In genomic region chr19:4534836-4535658, GRCh38 we compare ENCODE assay signal across 1 cellular context.
TF ChIP-seq lines count a peak whose summit lies in the region.

Gene PLIN5 (minus strand): TSS chr19:4535224. CDS start chr19:4534074, 1,150 bp downstream.

TF ChIP-seq in HEK293, 187 proteins besides CTCF, POLR2A, EP300 and RAD21 (continued from another document and continues in another):
- TF ChIP-seq ZNF692 (tag by site-specific recombination; IDR thresholded peaks at IDR 0.05): no peak
- 0 out of 2 replicates have a peak, but pooled peaks have one; percentile 40 for TF ChIP-seq KLF8 (tag by site-specific recombination; IDR thresholded peaks at IDR 0.05)
- no peak for TF ChIP-seq GFI1B (tag by site-specific recombination; IDR thresholded peaks at IDR 0.05)
- no peak for TF ChIP-seq ZNF645 (tag by site-specific recombination; IDR thresholded peaks at IDR 0.05)
- peak; percentile 81; the same call in 1 of the 2 replicates for TF ChIP-seq KLF16 (tag by site-specific recombination; IDR thresholded peaks at IDR 0.05)
- no peak for TF ChIP-seq ZNF544 (tag by site-specific recombination; IDR thresholded peaks at IDR 0.05)
- no peak for TF ChIP-seq ZNF184 (tag by site-specific recombination; IDR thresholded peaks at IDR 0.05)
- TF ChIP-seq PRDM2 (tag by site-specific recombination; IDR thresholded peaks at IDR 0.05; ENCODE audit: borderline replicate concordance): no peak
- peak; percentile 71 for TF ChIP-seq ZNF366 (tag by site-specific recombination; conservative IDR thresholded peaks at IDR 0.05)
- peak; percentile 98 for TF ChIP-seq KLF9 (tag by site-specific recombination; IDR thresholded peaks at IDR 0.05; ENCODE audit: low read depth)
- TF ChIP-seq WT1 (tag by site-specific recombination; IDR thresholded peaks at IDR 0.05): no peak
- 0 out of 2 replicates have a peak, but pooled peaks have one; percentile 46 for TF ChIP-seq ZBTB7A (tag by site-specific recombination; IDR thresholded peaks at IDR 0.05; ENCODE audit: low read depth)
- TF ChIP-seq ZNF707 (tag by site-specific recombination; IDR thresholded peaks at IDR 0.05): no peak
- no peak for TF ChIP-seq ZNF704 (tag by site-specific recombination; IDR thresholded peaks at IDR 0.05)
- no peak for TF ChIP-seq ZNF521 (tag by site-specific recombination; IDR thresholded peaks at IDR 0.05)
- TF ChIP-seq ZNF416 (tag by site-specific recombination; IDR thresholded peaks at IDR 0.05): no peak
- no peak for TF ChIP-seq TRIM28 (IDR thresholded peaks at IDR 0.05; ENCODE audit: borderline replicate concordance, low read length)
- no peak for TF ChIP-seq ZNF23 (tag by site-specific recombination; IDR thresholded peaks at IDR 0.05; ENCODE audit: borderline replicate concordance)
- TF ChIP-seq ZNF580 (tag by site-specific recombination; IDR thresholded peaks at IDR 0.05): no peak
- no peak for TF ChIP-seq ZNF341 (tag by site-specific recombination; IDR thresholded peaks at IDR 0.05; ENCODE audit: low read depth)
- no peak for TF ChIP-seq YY2 (tag by site-specific recombination; IDR thresholded peaks at IDR 0.05)
- TF ChIP-seq ZNF16 (tag by site-specific recombination; IDR thresholded peaks at IDR 0.05; ENCODE audit: low read depth): no peak
- no peak for TF ChIP-seq ZNF621 (tag by site-specific recombination; IDR thresholded peaks at IDR 0.05)
- TF ChIP-seq MYNN (tag by site-specific recombination; IDR thresholded peaks at IDR 0.05; ENCODE audit: borderline replicate concordance): no peak
- no peak for TF ChIP-seq ZNF585B (tag by site-specific recombination; IDR thresholded peaks at IDR 0.05)
- TF ChIP-seq ZNF248 (tag by site-specific recombination; IDR thresholded peaks at IDR 0.05): no peak
- no peak for TF ChIP-seq ZBTB1 (tag by site-specific recombination; IDR thresholded peaks at IDR 0.05)
- no peak for TF ChIP-seq ZNF777 (tag by site-specific recombination; IDR thresholded peaks at IDR 0.05; ENCODE audit: borderline replicate concordance)
- 0 out of 2 replicates have a peak, but pooled peaks have one; percentile 48 for TF ChIP-seq ZBTB10 (tag by site-specific recombination; IDR thresholded peaks at IDR 0.05)
- no peak for TF ChIP-seq SP7 (tag by site-specific recombination; IDR thresholded peaks at IDR 0.05)
- no peak for TF ChIP-seq ZNF596 (tag by site-specific recombination; IDR thresholded peaks at IDR 0.05)
- no peak for TF ChIP-seq SETDB1 (IDR thresholded peaks at IDR 0.05; ENCODE audit: insufficient read length, low read length)
- TF ChIP-seq ZNF600 (tag by site-specific recombination; IDR thresholded peaks at IDR 0.05): no peak
- TF ChIP-seq ZNF19 (tag by site-specific recombination; IDR thresholded peaks at IDR 0.05; ENCODE audit: low read depth): no peak
- peak; percentile 63; the same call in 1 of the 2 replicates for TF ChIP-seq GLIS2 (tag by site-specific recombination; IDR thresholded peaks at IDR 0.05)
- no peak for TF ChIP-seq HIC1 (tag by site-specific recombination; IDR thresholded peaks at IDR 0.05)
- no peak for TF ChIP-seq ZNF514 (tag by site-specific recombination; IDR thresholded peaks at IDR 0.05)
- TF ChIP-seq ZNF677 (tag by site-specific recombination; IDR thresholded peaks at IDR 0.05): no peak
- peak; percentile 48 for TF ChIP-seq ZBTB26 (tag by site-specific recombination; optimal IDR thresholded peaks at IDR 0.05)
- TF ChIP-seq ZNF555 (tag by site-specific recombination; conservative IDR thresholded peaks at IDR 0.05): no peak
- no peak for TF ChIP-seq ZNF169 (tag by site-specific recombination; IDR thresholded peaks at IDR 0.05)
- 0 out of 2 replicates have a peak, but pooled peaks have one; percentile 37 for TF ChIP-seq BCL11B (tag by site-specific recombination; IDR thresholded peaks at IDR 0.05; ENCODE audit: low read depth)
- no peak for TF ChIP-seq ZNF571 (tag by site-specific recombination; IDR thresholded peaks at IDR 0.05)
- no peak for TF ChIP-seq PRDM6 (tag by site-specific recombination; IDR thresholded peaks at IDR 0.05)
- no peak for TF ChIP-seq ZNF24 (tag by site-specific recombination; IDR thresholded peaks at IDR 0.05)
- TF ChIP-seq ZNF354C (tag by site-specific recombination; IDR thresholded peaks at IDR 0.05; ENCODE audit: borderline replicate concordance, low read depth): no peak
- 0 out of 2 replicates have a peak, but pooled peaks have one; percentile 37 for TF ChIP-seq ZNF121 (tag by site-specific recombination; IDR thresholded peaks at IDR 0.05)
